Comparison of ENCODE assay signal across 22 cellular contexts in the genomic region with DNA sequence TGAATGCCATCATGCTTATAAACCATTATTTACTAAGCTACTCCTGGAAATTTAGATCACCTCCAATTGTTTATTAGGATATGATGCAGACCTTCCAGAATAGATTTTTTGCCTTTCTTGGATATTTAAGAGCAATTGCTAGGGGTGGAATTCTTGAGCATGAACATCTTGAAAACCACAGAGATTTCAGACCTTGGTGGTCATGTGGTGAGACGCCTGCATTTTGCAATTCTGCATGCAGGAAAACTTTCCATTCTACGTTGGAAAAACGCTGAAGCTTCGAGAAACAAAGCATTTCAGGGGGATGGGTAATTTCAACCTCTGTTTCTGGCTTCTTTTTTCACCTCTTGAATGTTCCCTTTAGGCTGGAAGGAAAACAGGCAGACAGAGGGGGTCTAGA.
DNase-seq lines count a peak whose midpoint lies in the region; ATAC-seq and TF ChIP-seq lines count a peak whose summit lies in the region.
"Had no signal": no experiment of that assay in that cellular context is flagged by ENCODE, and none has a peak within 500 bp of the region (broad histone marks: within the 10 kb centered on the region; RNA-seq: fewer than 3 reads in every experiment).

No MANE protein-coding gene starts in this region.

- H3K4me2 ChIP-seq in mesendoderm (ENCODE audit: low read length): no peak overlapping the region

- no peak overlapping the region for H3K27ac Mint-ChIP-seq in activated naive CD8-positive, alpha-beta T cell treated with anti-CD3 and anti-CD28 coated beads, Interleukin-2, amount 50 U/mL, for 24 hours
- H3K27ac Mint-ChIP-seq: activated CD4-positive, alpha-beta T cell treated with anti-CD3 and anti-CD28 coated beads, Interleukin-2, amount 10 ng/mL, durations not matched to agents 7 days and 5 days; stimulated activated naive CD8-positive, alpha-beta T cell treated with anti-CD3 and anti-CD28 coated beads, Interleukin-15, Interleukin-2, amounts not matched to agents 100 ng/mL and 50 ng/mL, for 24 hours had no signal

- no peaks in the 10 kb centered on the region for H3K27me3 ChIP-seq in mesendoderm (ENCODE audit: insufficient read depth, low read length, poor library complexity)
- H3K27me3 ChIP-seq: body of pancreas, transverse colon had no signal

- no peak overlapping the region for H3K9ac ChIP-seq in mesendoderm (ENCODE audit: low read length)

- no peak overlapping the region for H4K8ac ChIP-seq in mesendoderm (ENCODE audit: low read depth, low read length)

- no peak overlapping the region for H3K18ac ChIP-seq in mesendoderm (ENCODE audit: low read length)

- H3K4me3 ChIP-seq in foreskin fibroblast (ENCODE audit: low read depth in 1 of 2, low read length in 2 of 2) (peak overlapping the region in 1 of 2 donors; percentile 35), skeletal muscle cell (ENCODE audit: low read depth, low read length) (no peak overlapping the region), mesendoderm (ENCODE audit: low read length) (no peak overlapping the region)
- H3K4me3 ChIP-seq: body of pancreas, transverse colon had no signal

- H3K4ac ChIP-seq in mesendoderm (ENCODE audit: low read depth, low read length): no peak overlapping the region

- no peaks in the 10 kb centered on the region for H3K4me1 ChIP-seq in mesendoderm (ENCODE audit: control insufficient read depth, low read depth, low read length)
- H3K4me1 ChIP-seq: body of pancreas, transverse colon had no signal

- no peak overlapping the region for H4K5ac ChIP-seq in mesendoderm (ENCODE audit: low read length)

- H3K56ac ChIP-seq in mesendoderm (ENCODE audit: low read length): no peak overlapping the region

- peak; percentile 24 for DNase-seq in GM04504 (ENCODE audit: low read depth)
- DNase-seq in astrocyte of the hippocampus (ENCODE audit: low read depth, low spot score): peak; percentile 71
- peak; percentile 53 to 72 for DNase-seq in foreskin fibroblast
- peak; percentile 43 for DNase-seq in skeletal muscle cell (ENCODE audit: low read depth)
- DNase-seq in NCI-H1417 treated with DMSO at 0.1 percent for 48 hours (lab: John Stamatoyannopoulos, UW): no peak
- no peak for DNase-seq in mesendoderm
- no peak for DNase-seq in activated naive CD8-positive, alpha-beta T cell treated with anti-CD3 and anti-CD28 coated beads, Interleukin-2, amount 50 U/mL, for 24 hours
- DNase-seq: activated CD4-positive, alpha-beta T cell treated with anti-CD3 and anti-CD28 coated beads, Interleukin-2, amount 10 ng/mL, durations not matched to agents 7 days and 5 days; activated CD8-positive, alpha-beta memory T cell treated with anti-CD3 and anti-CD28 coated beads, Interleukin-2, amount 50 U/mL, for 48 hours; body of pancreas; cortex of kidney; DMS 273 treated with DMSO at 0.1 percent for 48 hours; left cardiac atrium; NCI-H1436; NCI-H774; OCI-M1; SHP77 treated with DMSO at 0.1 percent for 48 hours; T-helper 1 cell; transverse colon had no signal

- no peak overlapping the region for H2AK5ac ChIP-seq in mesendoderm (ENCODE audit: low read length)

- H3K27me3 Mint-ChIP-seq in activated naive CD8-positive, alpha-beta T cell treated with anti-CD3 and anti-CD28 coated beads, Interleukin-2, amount 50 U/mL, for 24 hours: no peaks in the 10 kb centered on the region
- H3K27me3 Mint-ChIP-seq: activated CD4-positive, alpha-beta T cell treated with anti-CD3 and anti-CD28 coated beads, Interleukin-2, amount 10 ng/mL, durations not matched to agents 7 days and 5 days; stimulated activated naive CD8-positive, alpha-beta T cell treated with anti-CD3 and anti-CD28 coated beads, Interleukin-15, Interleukin-2, amounts not matched to agents 100 ng/mL and 50 ng/mL, for 24 hours had no signal

- peaks cover 58% of the 10 kb centered on the region for H3K36me3 Mint-ChIP-seq in activated naive CD8-positive, alpha-beta T cell treated with anti-CD3 and anti-CD28 coated beads, Interleukin-2, amount 50 U/mL, for 24 hours (ENCODE audit: low read depth)

- H2BK120ac ChIP-seq in mesendoderm (ENCODE audit: low read depth, low read length): no peak overlapping the region

- no peaks in the 10 kb centered on the region for H3K36me3 ChIP-seq in mesendoderm (ENCODE audit: control insufficient read depth, insufficient read depth, low read length)
- H3K36me3 ChIP-seq: transverse colon had no signal

- no peak for ATAC-seq in activated naive CD8-positive, alpha-beta T cell treated with anti-CD3 and anti-CD28 coated beads, Interleukin-2, amount 50 U/mL, for 24 hours
- ATAC-seq in GM19452 (IDR thresholded peaks at IDR 0.05; ENCODE audit: unreplicated experiment): no peak
- ATAC-seq: body of pancreas, left cardiac atrium had no signal

- H3K27ac ChIP-seq in mesendoderm (ENCODE audit: low read depth, low read length): no peak overlapping the region
- H3K27ac ChIP-seq: body of pancreas, C4-2B, transverse colon had no signal

- H3K23ac ChIP-seq in mesendoderm (ENCODE audit: low read length): no peak overlapping the region

- no CpG with 5 or more reads among the region's 4 CpGs for WGBS in mesendoderm (ENCODE audit: extremely low coverage, insufficient coverage, low lambda C conversion rate)

- no peak for TF ChIP-seq CTCF in foreskin fibroblast (IDR thresholded peaks at IDR 0.05; ENCODE audit: low read depth, low read length)

- no peaks in the 10 kb centered on the region for H3K79me1 ChIP-seq in mesendoderm (ENCODE audit: low read length)

- H3K9me3 Mint-ChIP-seq in activated naive CD8-positive, alpha-beta T cell treated with anti-CD3 and anti-CD28 coated beads, Interleukin-2, amount 50 U/mL, for 24 hours: peaks cover 31% of the 10 kb centered on the region

- H2BK5ac ChIP-seq in mesendoderm (ENCODE audit: low read length): no peak overlapping the region

- H3K79me2 ChIP-seq in mesendoderm (ENCODE audit: control insufficient read depth, insufficient read depth, low read length): no peaks in the 10 kb centered on the region

- H3K4me3 Mint-ChIP-seq in activated naive CD8-positive, alpha-beta T cell treated with anti-CD3 and anti-CD28 coated beads, Interleukin-2, amount 50 U/mL, for 24 hours: no peak overlapping the region
- H3K4me3 Mint-ChIP-seq: activated CD4-positive, alpha-beta T cell treated with anti-CD3 and anti-CD28 coated beads, Interleukin-2, amount 10 ng/mL, durations not matched to agents 7 days and 5 days; stimulated activated naive CD8-positive, alpha-beta T cell treated with anti-CD3 and anti-CD28 coated beads, Interleukin-15, Interleukin-2, amounts not matched to agents 100 ng/mL and 50 ng/mL, for 24 hours had no signal

- H3K4me1 Mint-ChIP-seq in activated naive CD8-positive, alpha-beta T cell treated with anti-CD3 and anti-CD28 coated beads, Interleukin-2, amount 50 U/mL, for 24 hours: no peaks in the 10 kb centered on the region
- H3K4me1 Mint-ChIP-seq: activated CD4-positive, alpha-beta T cell treated with anti-CD3 and anti-CD28 coated beads, Interleukin-2, amount 10 ng/mL, durations not matched to agents 7 days and 5 days had no signal

- H2BK15ac ChIP-seq in mesendoderm (replicated peaks; ENCODE audit: low read depth): no peak overlapping the region

Comparison
In these comparisons a context has a peak if more than half of its experiments do, and no peak if none do; other contexts are left out.
1. DNase-seq: peak in GM04504 (single experiment), astrocyte of the hippocampus (single experiment), foreskin fibroblast (2 of 2) and skeletal muscle cell (single experiment); none in NCI-H1417 treated with DMSO at 0.1 percent for 48 hours (single experiment), mesendoderm (single experiment) and activated naive CD8-positive, alpha-beta T cell treated with anti-CD3 and anti-CD28 coated beads, Interleukin-2, amount 50 U/mL, for 24 hours (single experiment).